Comparison of ENCODE assay signal across 8 cellular contexts in genomic region chr4:113899260-113900177, GRCh38.
DNase-seq lines count a peak whose midpoint lies in the region; ATAC-seq and TF ChIP-seq lines count a peak whose summit lies in the region.

No MANE protein-coding gene starts in this region.

- H3K4me2 ChIP-seq in neuronal stem cell (ENCODE audit: insufficient read depth, low read length, poor library complexity, severe bottlenecking), result no peak overlapping the region

- intact Hi-C loops in vagina (cut with DNase I), result no loop called here

- H3K27me3 ChIP-seq in GM06990 (replicated peaks; ENCODE audit: control insufficient read depth, insufficient read depth, low read length), result no peaks in the 10 kb centered on the region
- no peaks in the 10 kb centered on the region for H3K27me3 ChIP-seq in neuronal stem cell (ENCODE audit: control insufficient read depth in 3 of 3, insufficient read depth in 3 of 3, low read depth in 1 of 3, low read length in 3 of 3)
- H3K27me3 ChIP-seq in vagina, result no peaks in the 10 kb centered on the region

- ATAC-seq in GM21367 (IDR thresholded peaks at IDR 0.05; ENCODE audit: unreplicated experiment), result peak; percentile 94
- peak; percentile 92 for ATAC-seq in HG03469 (IDR thresholded peaks at IDR 0.05; ENCODE audit: unreplicated experiment)

- H4K8ac ChIP-seq in neuronal stem cell (ENCODE audit: low read depth, low read length), result no peak overlapping the region

- H3K14ac ChIP-seq in neuronal stem cell (ENCODE audit: low read length), result no peak overlapping the region

- H3K27ac ChIP-seq in neuronal stem cell (replicated peaks; ENCODE audit: low read length), result no peak overlapping the region
- H3K27ac ChIP-seq in vagina, result no peak overlapping the region

- no peak overlapping the region for H2BK15ac ChIP-seq in neuronal stem cell (ENCODE audit: low read length)

- H3K18ac ChIP-seq in neuronal stem cell (ENCODE audit: low read length), result no peak overlapping the region

- H2AK5ac ChIP-seq in neuronal stem cell (ENCODE audit: low read depth, low read length), result no peak overlapping the region

- H3K4me1 ChIP-seq in neuronal stem cell (ENCODE audit: control insufficient read depth in 2 of 2, insufficient read depth in 1 of 2, low read depth in 1 of 2, low read length in 2 of 2), result no peaks in the 10 kb centered on the region
- H3K4me1 ChIP-seq in vagina, result no peaks in the 10 kb centered on the region

- H2BK5ac ChIP-seq in neuronal stem cell (ENCODE audit: low read length), result no peak overlapping the region

- no peaks in the 10 kb centered on the region for H3K9me3 ChIP-seq in neuronal stem cell (replicated peaks in 1 of 2; ENCODE audit: control insufficient read depth in 2 of 2, insufficient read depth in 1 of 2, low read depth in 1 of 2, low read length in 2 of 2)
- no peaks in the 10 kb centered on the region for H3K9me3 ChIP-seq in vagina

- H2BK120ac ChIP-seq in neuronal stem cell (ENCODE audit: low read depth, low read length), result no peak overlapping the region

- WGBS in neuronal stem cell (ENCODE audit: extremely low coverage in 2 of 2, insufficient read length in 2 of 2, insufficient replicate concordance in 1 of 2), 2 donors, result no CpG with 5 or more reads among the region's 1 CpG

- no peak overlapping the region for H3K9ac ChIP-seq in neuronal stem cell (ENCODE audit: low read depth, low read length, poor library complexity)

- no peak overlapping the region for H3K23ac ChIP-seq in neuronal stem cell (ENCODE audit: low read depth, low read length, poor library complexity)

- no peak overlapping the region for H4K91ac ChIP-seq in neuronal stem cell (ENCODE audit: low read depth, low read length, poor library complexity)

- no peak overlapping the region for H3K4me3 ChIP-seq in GM06990 (replicated peaks; ENCODE audit: low read depth, low read length)
- no peak overlapping the region for H3K4me3 ChIP-seq in neuronal stem cell (ENCODE audit: low read length in 2 of 2)
- H3K4me3 ChIP-seq in vagina, result no peak overlapping the region

- H3K36me3 ChIP-seq in GM06990 (ENCODE audit: control insufficient read depth, insufficient read depth, low read length) (no peaks in the 10 kb centered on the region), neuronal stem cell (replicated peaks in 1 of 2; ENCODE audit: control insufficient read depth in 2 of 2, insufficient read depth in 2 of 2, low read length in 2 of 2) (no peaks in the 10 kb centered on the region), vagina (no peaks in the 10 kb centered on the region)

- no peaks in the 10 kb centered on the region for H3K79me1 ChIP-seq in neuronal stem cell (ENCODE audit: low read depth, low read length)

- DNase-seq in GM06990 (ENCODE audit: extremely low read depth, insufficient read length), result peak; percentile 29
- peak; percentile 9 for DNase-seq in activated gamma-delta T cell treated with anti-CD3 and anti-CD28 coated beads, Interleukin-2, amount 50 U/mL, for 16 hours (ENCODE audit: low read depth)
- no peak for DNase-seq in neuronal stem cell (ENCODE audit: low spot score)
- no peak for DNase-seq in vagina (ENCODE audit: extremely low spot score in 2 of 2)
- DNase-seq in DMS53 (lab: John Stamatoyannopoulos, UW), result no peak
- no peak for DNase-seq in COLO668 (lab: John Stamatoyannopoulos, UW; ENCODE audit: unreplicated experiment)

- TF ChIP-seq CTCF in GM06990 (IDR thresholded peaks at IDR 0.05; ENCODE audit: insufficient read depth, low read length, poor library complexity, severe bottlenecking) (no peak), vagina (IDR thresholded peaks at IDR 0.05) (no peak)

- TF ChIP-seq POLR2A in vagina (IDR thresholded peaks at IDR 0.05), result no peak

- H2BK12ac ChIP-seq in neuronal stem cell (ENCODE audit: low read length), result no peak overlapping the region

- H3K4ac ChIP-seq in neuronal stem cell (ENCODE audit: low read length), result no peak overlapping the region

- no peak overlapping the region for H2AFZ ChIP-seq in neuronal stem cell (ENCODE audit: low read length)

Comparison
In these comparisons a context has a peak if more than half of its experiments do, and no peak if none do; other contexts are left out.
1. DNase-seq: peak in GM06990 (single experiment) and activated gamma-delta T cell treated with anti-CD3 and anti-CD28 coated beads, Interleukin-2, amount 50 U/mL, for 16 hours (single experiment); none in neuronal stem cell (single experiment), vagina (0 of 2), DMS53 (single experiment) and COLO668 (single experiment).